ENCODE assay signal across 1 cellular context in the genomic region with DNA sequence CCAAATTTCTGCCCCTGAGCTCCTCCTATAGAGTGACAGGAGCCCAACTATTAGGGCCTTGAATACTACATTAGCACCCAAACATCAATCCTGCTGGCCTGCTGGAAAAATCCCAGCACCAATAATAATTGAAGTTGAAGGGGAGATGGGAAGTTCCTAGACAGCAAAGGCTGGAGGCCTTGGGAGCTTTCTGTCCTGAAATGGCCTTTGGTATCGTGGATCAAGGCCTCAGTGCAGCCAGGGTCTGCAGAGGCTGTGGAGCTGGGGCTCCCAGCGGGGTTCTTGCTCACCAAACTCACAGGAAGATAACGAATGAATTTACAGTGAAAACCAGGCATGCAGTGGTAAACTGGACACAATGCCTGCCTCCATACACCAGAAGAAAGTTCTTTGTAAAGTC.
TF ChIP-seq lines count a peak whose summit lies in the region.

No MANE protein-coding gene starts in this region.

TF ChIP-seq in HEK293, 187 proteins besides CTCF, POLR2A, EP300 and RAD21 (continued from another document):
- TF ChIP-seq ZNF148 (tag by site-specific recombination; IDR thresholded peaks at IDR 0.05; ENCODE audit: borderline replicate concordance), result no peak
- no peak for TF ChIP-seq ZNF677 (tag by site-specific recombination; IDR thresholded peaks at IDR 0.05)
- no peak for TF ChIP-seq IKZF3 (tag by site-specific recombination; IDR thresholded peaks at IDR 0.05)
- TF ChIP-seq ZNF366 (tag by site-specific recombination; conservative IDR thresholded peaks at IDR 0.05), result no peak
- TF ChIP-seq, protein P1, sequence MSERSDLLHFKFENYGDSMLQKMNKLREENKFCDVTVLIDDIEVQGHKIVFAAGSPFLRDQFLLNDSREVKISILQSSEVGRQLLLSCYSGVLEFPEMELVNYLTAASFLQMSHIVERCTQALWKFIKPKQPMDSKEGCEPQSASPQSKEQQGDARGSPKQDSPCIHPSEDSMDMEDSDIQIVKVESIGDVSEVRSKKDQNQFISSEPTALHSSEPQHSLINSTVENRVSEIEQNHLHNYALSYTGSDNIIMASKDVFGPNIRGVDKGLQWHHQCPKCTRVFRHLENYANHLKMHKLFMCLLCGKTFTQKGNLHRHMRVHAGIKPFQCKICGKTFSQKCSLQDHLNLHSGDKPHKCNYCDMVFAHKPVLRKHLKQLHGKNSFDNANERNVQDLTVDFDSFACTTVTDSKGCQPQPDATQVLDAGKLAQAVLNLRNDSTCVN (tag by site-specific recombination; optimal IDR thresholded peaks at IDR 0.05), result no peak
